In the genomic region with DNA sequence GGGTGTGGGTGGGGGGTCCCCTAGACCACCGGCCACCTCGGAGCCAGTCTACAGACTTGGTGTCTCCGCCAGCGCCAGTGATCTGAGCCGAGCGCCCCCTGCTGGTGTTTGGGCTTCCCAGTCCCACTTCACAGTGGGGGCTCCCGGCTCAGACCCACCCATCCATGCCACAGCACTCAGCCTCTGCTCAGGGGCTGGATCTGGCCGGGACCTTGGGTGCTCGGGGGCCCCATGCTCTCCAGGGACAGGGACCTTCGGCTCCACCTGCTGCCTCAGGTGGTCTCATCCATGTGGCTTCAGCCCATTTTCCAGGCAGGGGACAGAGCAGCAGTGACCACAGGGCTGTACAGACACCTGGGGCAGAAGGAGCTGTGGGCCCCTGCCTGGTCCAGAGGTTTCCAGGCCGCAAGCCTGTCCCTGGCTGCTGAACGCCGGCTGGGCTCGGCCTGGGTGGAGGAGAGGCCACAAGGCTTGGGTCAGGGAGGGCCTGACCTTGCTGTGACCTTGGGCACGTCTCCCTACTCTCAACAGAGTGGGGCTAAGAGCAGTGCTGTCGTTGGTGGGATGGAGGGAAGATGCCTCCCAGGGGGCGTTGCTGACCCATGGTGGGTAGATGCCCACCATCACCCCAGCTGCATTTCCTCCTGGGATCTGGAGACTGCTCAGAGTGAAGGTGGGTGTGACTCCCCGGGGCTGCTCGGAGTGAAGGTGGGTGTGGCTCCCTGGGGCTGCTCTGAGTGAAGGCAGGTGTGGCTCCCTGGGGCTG, we compare ENCODE assay signal across 8 cellular contexts.
DNase-seq lines count a peak whose midpoint lies in the region; ATAC-seq and TF ChIP-seq lines count a peak whose summit lies in the region.

No MANE protein-coding gene starts in this region.

- DNase-seq in OCI-LY7 (ENCODE audit: low spot score): peak; percentile 45
- DNase-seq in effector CD4-positive, alpha-beta T cell: peak; percentile 11
- DNase-seq in stimulated activated CD4-positive, alpha-beta T cell treated with anti-CD3 and anti-CD28 coated beads, Interleukin-12 subunit alpha, Interleukin-12 subunit beta, amount 100 ng/mL, for 48 hours (ENCODE audit: low read depth in 2 of 3, low spot score in 1 of 3): peak in 2 of 3 donors; percentile 19 to 33
- no peak for DNase-seq in COLO829 (ENCODE audit: low spot score)
- no peak for DNase-seq in NCI-H446 treated with DMSO at 0.1 percent for 48 hours (lab: John Stamatoyannopoulos, UW)

- H3K4me1 ChIP-seq in OCI-LY7 (ENCODE audit: insufficient read depth, low read length, poor library complexity, severe bottlenecking): peaks cover 8% of the 10 kb centered on the region

- POLR2A ChIA-PET in OCI-LY7 (lab: Charles Lee): interaction anchor here (0.6 kb wide), 1 partner anchor 183 kb away, joined by 3 read pairs; no protein-coding TSS in a partner anchor

- no peaks in the 10 kb centered on the region for H3K9me2 ChIP-seq in OCI-LY7 (ENCODE audit: insufficient read depth, low read length)

- intact Hi-C loops in OCI-LY7 (cut with micrococcal nuclease; ENCODE audit: unreplicated experiment): no loop called here

- ATAC-seq in HG03469 (IDR thresholded peaks at IDR 0.05; ENCODE audit: unreplicated experiment): no peak
- no peak for ATAC-seq in HG02973 (IDR thresholded peaks at IDR 0.05; ENCODE audit: unreplicated experiment)

- no peaks in the 10 kb centered on the region for H3K9me3 ChIP-seq in OCI-LY7 (ENCODE audit: low read length)

- no peak overlapping the region for H3K27ac ChIP-seq in OCI-LY7 (ENCODE audit: low read depth, low read length, poor library complexity, severe bottlenecking)

- no peak overlapping the region for H3K4me2 ChIP-seq in OCI-LY7 (ENCODE audit: low read length)

- no peaks in the 10 kb centered on the region for H4K20me1 ChIP-seq in OCI-LY7 (ENCODE audit: insufficient read depth, low read length)

- no peaks in the 10 kb centered on the region for H3K79me2 ChIP-seq in OCI-LY7 (ENCODE audit: insufficient read depth, low read depth, low read length)

- TF ChIP-seq CTCF in GM12874 (IDR thresholded peaks at IDR 0.05; ENCODE audit: insufficient read depth, low read depth, low read length) (peak; percentile 65), OCI-LY7 (conservative IDR thresholded peaks at IDR 0.05; ENCODE audit: low read length) (peak; percentile 82)

- CTCF ChIA-PET in OCI-LY7 (lab: Charles Lee; ENCODE audit: unreplicated experiment): no interaction called here

- no TSS peak for BruUV-seq in OCI-LY7 (replicated peaks; lab: Mats Ljungman, UMichigan)

- no peak overlapping the region for H2AFZ ChIP-seq in OCI-LY7 (ENCODE audit: low read length)

- H3K36me3 ChIP-seq in OCI-LY7 (ENCODE audit: insufficient read depth, low read length): no peaks in the 10 kb centered on the region

- no peak overlapping the region for H3K4me3 ChIP-seq in OCI-LY7 (ENCODE audit: low read depth, low read length, poor library complexity, severe bottlenecking)

Comparison
In these comparisons a context has a peak if more than half of its experiments do, and no peak if none do; other contexts are left out.
1. DNase-seq: peak in OCI-LY7 (single experiment), effector CD4-positive, alpha-beta T cell (single experiment) and stimulated activated CD4-positive, alpha-beta T cell treated with anti-CD3 and anti-CD28 coated beads, Interleukin-12 subunit alpha, Interleukin-12 subunit beta, amount 100 ng/mL, for 48 hours (2 of 3); none in COLO829 (single experiment) and NCI-H446 treated with DMSO at 0.1 percent for 48 hours (single experiment).